In the genomic region with DNA sequence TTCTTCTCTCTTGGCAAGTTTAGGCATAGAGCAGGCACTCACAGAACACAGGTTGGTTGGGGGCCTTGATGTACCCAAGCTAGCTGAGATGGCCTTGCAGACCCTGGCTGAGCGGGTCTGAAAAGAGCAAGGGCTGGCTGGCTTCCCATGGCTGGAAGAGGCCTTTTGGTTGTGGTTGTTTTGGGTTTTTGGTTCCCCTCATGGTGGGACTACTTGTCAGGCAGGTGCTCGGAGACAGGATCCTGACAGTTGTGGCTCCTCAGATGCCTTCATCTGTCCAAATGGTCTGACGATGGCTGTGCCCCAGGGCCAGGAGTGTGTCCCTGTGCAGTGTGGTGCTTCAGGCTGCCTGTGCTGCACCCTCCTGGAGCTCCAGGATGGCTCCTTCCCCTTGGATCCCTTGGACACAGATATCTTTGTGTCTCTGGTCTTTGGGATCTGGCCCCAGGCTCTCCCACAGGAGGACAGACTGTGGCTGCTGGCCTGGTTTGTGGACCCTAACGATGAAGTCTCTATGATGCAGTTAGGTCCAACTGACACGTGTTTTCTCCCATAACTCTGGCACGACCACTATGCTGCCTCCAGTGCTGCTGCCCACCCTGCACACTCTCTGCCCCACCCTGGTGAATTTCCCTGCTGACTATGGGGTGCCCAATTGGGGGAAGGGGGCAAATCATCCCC, we compare ENCODE assay signal across 21 cellular contexts.
"Had no signal": no experiment of that assay in that cellular context is flagged by ENCODE, and none has a peak within 500 bp of the region (broad histone marks: within the 10 kb centered on the region; RNA-seq: fewer than 3 reads in every experiment).

No MANE protein-coding gene starts in this region.

- H3K27ac Mint-ChIP-seq: activated naive CD8-positive, alpha-beta T cell treated with anti-CD3 and anti-CD28 coated beads, Interleukin-2, amount 10 ng/mL, durations not matched to agents 7 days and 5 days; T-helper 2 cell treated with Interferon-gamma antibody and Interleukin-4, amounts not matched to agents 5 μg/mL and 100 μg/mL, for 36 hours had no signal

- H3K9ac ChIP-seq: SK-N-SH had no signal

- H3K27ac ChIP-seq: adrenal gland, Peyer's patch, RWPE1, SJCRH30 had no signal

- H3K36me3 ChIP-seq: adrenal gland, Peyer's patch, SJCRH30 had no signal

- DNase-seq: activated CD4-positive, alpha-beta T cell treated with anti-CD3 and anti-CD28 coated beads for 4 hours; activated CD4-positive, alpha-beta T cell treated with anti-CD3 and anti-CD28 coated beads, Interleukin-2, amount 50 U/mL, for 48 hours; activated naive CD4-positive, alpha-beta T cell treated with anti-CD3 and anti-CD28 coated beads, Interleukin-2, amount 50 U/mL, for 16 hours; activated naive CD8-positive, alpha-beta T cell treated with anti-CD3 and anti-CD28 coated beads, Interleukin-2, amount 10 ng/mL, durations not matched to agents 7 days and 5 days; activated T-cell treated with anti-CD3 and anti-CD28 coated beads for 4 hours; adrenal gland; Karpas-422; MM.1S; NCI-H1105; NCI-H1436; NCI-H1694 treated with DMSO at 0.1 percent for 48 hours; NCI-H2029 treated with DMSO at 0.1 percent for 48 hours; NCI-H524; Peyer's patch; Right ventricle myocardium superior; SJCRH30; SK-N-SH; SW 1271 had no signal

- ATAC-seq: K562 had no signal

- H3K4me3 Mint-ChIP-seq: activated naive CD8-positive, alpha-beta T cell treated with anti-CD3 and anti-CD28 coated beads, Interleukin-2, amount 10 ng/mL, durations not matched to agents 7 days and 5 days; T-helper 2 cell treated with Interferon-gamma antibody and Interleukin-4, amounts not matched to agents 5 μg/mL and 100 μg/mL, for 36 hours had no signal

- H3K9me3 ChIP-seq: adrenal gland, Peyer's patch, SJCRH30, SK-N-SH had no signal

- H3K36me3 Mint-ChIP-seq: activated naive CD8-positive, alpha-beta T cell treated with anti-CD3 and anti-CD28 coated beads, Interleukin-2, amount 10 ng/mL, durations not matched to agents 7 days and 5 days had no signal

- H3K4me3 ChIP-seq: adrenal gland, K562, Peyer's patch, SJCRH30 had no signal

- H3K27me3 ChIP-seq: adrenal gland, Peyer's patch, SJCRH30 had no signal

- H3K9me3 Mint-ChIP-seq: activated naive CD8-positive, alpha-beta T cell treated with anti-CD3 and anti-CD28 coated beads, Interleukin-2, amount 10 ng/mL, durations not matched to agents 7 days and 5 days; T-helper 2 cell treated with Interferon-gamma antibody and Interleukin-4, amounts not matched to agents 5 μg/mL and 100 μg/mL, for 36 hours had no signal

- H3K4me1 ChIP-seq: adrenal gland, SJCRH30 had no signal

- H3K4me2 ChIP-seq: SK-N-SH had no signal
